Comparison of ENCODE assay signal across 10 cellular contexts in the genomic region with DNA sequence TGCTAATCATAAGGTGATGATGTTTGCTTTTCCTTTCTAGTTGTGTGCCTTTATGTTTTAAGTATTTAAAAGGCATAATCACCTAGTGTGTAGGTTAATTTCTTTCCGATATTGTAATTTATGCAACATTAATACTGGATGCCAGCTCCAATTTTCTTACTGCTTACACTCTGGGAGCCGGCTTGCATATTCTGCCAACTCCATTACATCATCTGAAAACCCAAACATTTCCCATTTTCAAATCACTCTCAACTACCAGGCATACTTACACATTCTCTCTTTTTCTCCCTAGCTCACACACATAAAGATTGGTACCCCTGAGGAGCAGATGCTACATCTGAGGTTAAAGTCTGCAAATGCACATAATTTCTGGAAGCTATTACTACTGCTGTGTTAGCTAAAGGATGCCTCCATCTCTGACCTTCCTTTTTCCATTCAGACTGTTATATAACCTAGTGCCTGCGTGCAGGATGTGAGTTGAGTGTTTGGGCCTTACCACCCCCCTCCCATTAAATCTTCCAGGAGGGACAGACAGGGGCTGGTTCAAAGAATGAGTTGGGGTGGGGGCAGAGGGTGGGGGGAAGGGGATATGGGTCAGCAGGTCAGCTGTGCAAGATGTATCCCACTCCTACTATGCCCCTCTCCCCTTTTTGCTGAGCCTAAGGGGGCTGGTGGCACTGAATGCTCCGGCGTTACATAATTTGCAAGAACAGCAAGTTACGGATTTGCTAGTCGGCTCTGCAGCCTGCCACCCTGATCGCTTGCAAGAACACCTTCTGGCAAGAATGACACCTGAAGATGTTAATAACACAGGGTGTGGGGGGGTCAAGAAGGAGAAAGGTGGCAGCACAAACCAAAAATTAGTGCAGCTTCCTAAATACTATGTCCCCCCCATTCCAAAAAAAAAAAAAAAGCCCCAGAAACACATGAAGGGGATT. TPM values are rescaled to one million over a fixed set of nuclear protein-coding genes. Genes with fewer than 3 reads are reported as not detected.
DNase-seq lines count a peak whose midpoint lies in the region; ATAC-seq and TF ChIP-seq lines count a peak whose summit lies in the region.
"Had no signal": no experiment of that assay in that cellular context is flagged by ENCODE, and none has a peak within 500 bp of the region (broad histone marks: within the 10 kb centered on the region; RNA-seq: fewer than 3 reads in every experiment).

No MANE protein-coding gene starts in this region.

- TF ChIP-seq POLR2A in sigmoid colon (IDR thresholded peaks at IDR 0.05), result no peak

- H3K36me3 ChIP-seq in WERI-Rb-1, result no peaks in the 10 kb centered on the region
- no peaks in the 10 kb centered on the region for H3K36me3 ChIP-seq in sigmoid colon

- TF ChIP-seq EP300 in sigmoid colon (IDR thresholded peaks at IDR 0.05), result no peak

- H3K27me3 ChIP-seq in WERI-Rb-1 (ENCODE audit: insufficient read depth, low read depth, severe bottlenecking), result no peaks in the 10 kb centered on the region
- no peaks in the 10 kb centered on the region for H3K27me3 ChIP-seq in right cardiac atrium (ENCODE audit: control insufficient read depth, insufficient read depth)
- H3K27me3 ChIP-seq in sigmoid colon, result no peaks in the 10 kb centered on the region

- peak overlapping the region; percentile 90 for H3K4me3 ChIP-seq in WERI-Rb-1 (ENCODE audit: low read depth, low read length)
- peak overlapping the region; percentile 99 for H3K4me3 ChIP-seq in right cardiac atrium (ENCODE audit: low read length)
- H3K4me3 ChIP-seq in sigmoid colon, result peak overlapping the region; percentile 65 to 80 (median 72)

- intact Hi-C loops in right cardiac atrium (cut with DNase I) (no loop called here), sigmoid colon (cut with DNase I) (no loop called here)

- POLR2A ChIA-PET in GM10248 (lab: Yijun Ruan, JAX), result no interaction called here

- H3K27ac ChIP-seq in WERI-Rb-1 (no peak overlapping the region), right cardiac atrium (ENCODE audit: low read length) (no peak overlapping the region), sigmoid colon (peak overlapping the region; percentile 61 to 80 (median 64))
- H3K27ac ChIP-seq: RWPE1 had no signal

- peak in 1 of 2 donors; percentile 20 for ATAC-seq in right cardiac atrium
- ATAC-seq in GM18520 (IDR thresholded peaks at IDR 0.05; ENCODE audit: unreplicated experiment), result no peak

- DNase-seq in GM03348 (ENCODE audit: low spot score) (peak; percentile 39), WERI-Rb-1 (peak; percentile 18), right cardiac atrium (no peak), sigmoid colon (no peak), AML-193 (lab: John Stamatoyannopoulos, UW) (no peak), RPMI8226 (no peak), GM10248 (ENCODE audit: extremely low spot score) (no peak)
- DNase-seq: activated naive CD8-positive, alpha-beta T cell treated with anti-CD3 and anti-CD28 coated beads for 36 hours had no signal

- H3K9me3 ChIP-seq in WERI-Rb-1 (ENCODE audit: severe bottlenecking), result no peaks in the 10 kb centered on the region
- H3K9me3 ChIP-seq in right cardiac atrium (ENCODE audit: control insufficient read depth, low read length), result no peaks in the 10 kb centered on the region
- H3K9me3 ChIP-seq in sigmoid colon, result no peaks in the 10 kb centered on the region

- peaks cover 2% of the 10 kb centered on the region for H3K4me1 ChIP-seq in right cardiac atrium (ENCODE audit: control insufficient read depth, insufficient read depth, low read length)
- H3K4me1 ChIP-seq in sigmoid colon, result peaks cover 0 to 20% (median 18%) of the 10 kb centered on the region in 4 donors

- CTCF ChIA-PET in GM10248 (lab: Yijun Ruan, JAX), result interaction anchor here (0.7 to 1.1 kb wide), 2 partner anchors 11 to 14 kb away, joined by 3 read pairs; no protein-coding TSS in a partner anchor

- no peak for TF ChIP-seq CTCF in WERI-Rb-1 (IDR thresholded peaks at IDR 0.05; ENCODE audit: low read depth, low read length)
- no peak for TF ChIP-seq CTCF in sigmoid colon (IDR thresholded peaks at IDR 0.05)
- TF ChIP-seq CTCF in GM10248 (IDR thresholded peaks at IDR 0.05; ENCODE audit: control extremely low read depth, extremely low read depth, low read depth, missing control alignments), result no peak

- WGBS in right cardiac atrium, result 31% methylated on average over 8 of the region's 8 CpGs
- 30 to 31% methylated on average over 8 of the region's 8 CpGs for WGBS in sigmoid colon, 2 donors

RNA-seq across cellular contexts. Expression of gene RORA, which starts 2.5 kb away (rescaled TPM):
- total RNA-seq in right cardiac atrium, result 10 to 100 TPM; 13.2 to 16.3 (median 15.4) TPM
- polyA plus RNA-seq in right cardiac atrium, result 4.6 TPM
- 10 to 100 TPM; 40.0 to 66.2 (median 52.6) TPM for total RNA-seq in sigmoid colon
- polyA plus RNA-seq in sigmoid colon, result 1 to 10 TPM in 2 of 3 donors, under 1 TPM in 1; 0.92 to 4.8 (median 2.7) TPM

Comparison
In these comparisons a context has a peak if more than half of its experiments do, and no peak if none do; other contexts are left out.
1. DNase-seq: peak in GM03348 (single experiment) and WERI-Rb-1 (single experiment); none in right cardiac atrium (0 of 3), sigmoid colon (single experiment), AML-193 (0 of 2), RPMI8226 (single experiment) and GM10248 (single experiment).
2. H3K27ac ChIP-seq: peak in sigmoid colon (4 of 4); none in WERI-Rb-1 (single experiment) and right cardiac atrium (single experiment).
3. Peak in every context shown above with its lines, with median percentiles within 50 percentile points of each other: H3K4me3 ChIP-seq.